Comparison of ENCODE assay signal across 13 cellular contexts in the genomic region with DNA sequence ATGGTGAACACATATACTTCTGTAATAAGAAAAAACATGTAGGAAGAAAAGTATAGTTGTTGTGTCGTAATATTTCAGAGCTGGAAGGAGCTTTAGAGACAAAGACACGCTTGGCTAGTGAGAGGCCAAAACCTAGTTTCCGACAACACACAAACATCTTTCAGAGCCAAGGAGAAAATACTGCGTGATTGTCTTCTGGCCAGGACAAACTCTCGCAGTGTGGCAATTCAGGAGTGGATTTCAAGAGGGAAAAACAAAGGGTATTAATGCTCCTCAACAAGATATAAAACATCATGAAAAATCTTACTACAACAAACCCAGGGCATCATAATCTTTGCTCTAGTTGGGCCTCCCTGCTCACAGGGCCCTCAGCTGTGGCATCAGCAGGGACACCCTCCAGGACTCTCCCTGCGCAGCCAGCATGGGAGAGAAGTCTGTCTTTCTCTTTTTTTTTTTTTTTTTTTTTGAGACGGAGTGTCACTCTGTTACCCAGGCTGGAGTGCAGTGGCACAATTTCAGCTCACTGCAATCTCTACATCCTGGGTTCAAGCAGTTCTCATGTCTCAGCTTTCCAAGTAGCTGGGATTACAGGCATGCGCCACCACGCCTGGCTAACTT.
"Had no signal": no experiment of that assay in that cellular context is flagged by ENCODE, and none has a peak within 500 bp of the region (broad histone marks: within the 10 kb centered on the region; RNA-seq: fewer than 3 reads in every experiment).

No MANE protein-coding gene starts in this region.

- H3K36me3 ChIP-seq: esophagus muscularis mucosa, lower lobe of right lung had no signal

- H3K27me3 ChIP-seq: esophagus muscularis mucosa had no signal

- H3K4me3 ChIP-seq: esophagus muscularis mucosa, lower lobe of right lung had no signal

- H3K27ac Mint-ChIP-seq: activated CD4-positive, alpha-beta memory T cell treated with anti-CD3 and anti-CD28 coated beads for 36 hours; activated naive CD8-positive, alpha-beta T cell; naive thymus-derived CD8-positive, alpha-beta T cell; stimulated activated memory B cell treated with anti-CD40 and anti-IgM and Interleukin-4, amounts not matched to agents 10 μg/mL and 1 μg/mL and 100 μg/mL, for 72 hours; T-cell; type B pancreatic cell had no signal

- H3K4me1 Mint-ChIP-seq: naive thymus-derived CD8-positive, alpha-beta T cell; stimulated activated memory B cell treated with anti-CD40 and anti-IgM and Interleukin-4, amounts not matched to agents 10 μg/mL and 1 μg/mL and 100 μg/mL, for 72 hours; T-cell had no signal

- DNase-seq: activated CD4-positive, alpha-beta memory T cell treated with anti-CD3 and anti-CD28 coated beads for 36 hours; activated effector memory CD4-positive, alpha-beta T cell treated with anti-CD3 and anti-CD28 coated beads, Interleukin-2, amount 50 U/mL, for 16 hours; activated T-cell treated with anti-CD3 and anti-CD28 coated beads, Interleukin-2, amount 50 U/mL, for 4 hours; kidney; lower lobe of right lung; naive thymus-derived CD8-positive, alpha-beta T cell; small intestine; T-cell; T1000 had no signal

- ATAC-seq: activated T-cell treated with anti-CD3 and anti-CD28 coated beads, Interleukin-2, amount 50 U/mL, for 4 hours; lower lobe of right lung; naive thymus-derived CD8-positive, alpha-beta T cell; stimulated activated memory B cell treated with anti-CD40 and anti-IgM and Interleukin-4, amounts not matched to agents 10 μg/mL and 1 μg/mL and 100 μg/mL, for 72 hours; T-cell had no signal

- H3K9me3 ChIP-seq: esophagus muscularis mucosa, lower lobe of right lung had no signal

- H3K9me3 Mint-ChIP-seq: activated CD4-positive, alpha-beta memory T cell treated with anti-CD3 and anti-CD28 coated beads for 36 hours; activated T-cell treated with anti-CD3 and anti-CD28 coated beads, Interleukin-2, amount 50 U/mL, for 4 hours; naive thymus-derived CD8-positive, alpha-beta T cell; T-cell had no signal

- H3K27ac ChIP-seq: esophagus muscularis mucosa, lower lobe of right lung had no signal

- H3K27me3 Mint-ChIP-seq: activated CD4-positive, alpha-beta memory T cell treated with anti-CD3 and anti-CD28 coated beads for 36 hours; activated naive CD8-positive, alpha-beta T cell; stimulated activated memory B cell treated with anti-CD40 and anti-IgM and Interleukin-4, amounts not matched to agents 10 μg/mL and 1 μg/mL and 100 μg/mL, for 72 hours; T-cell; type B pancreatic cell had no signal

- H3K4me1 ChIP-seq: esophagus muscularis mucosa, lower lobe of right lung had no signal

- H3K36me3 Mint-ChIP-seq: activated CD4-positive, alpha-beta memory T cell treated with anti-CD3 and anti-CD28 coated beads for 36 hours; activated naive CD8-positive, alpha-beta T cell; naive thymus-derived CD8-positive, alpha-beta T cell; stimulated activated memory B cell treated with anti-CD40 and anti-IgM and Interleukin-4, amounts not matched to agents 10 μg/mL and 1 μg/mL and 100 μg/mL, for 72 hours; T-cell; type B pancreatic cell had no signal

- H3K4me3 Mint-ChIP-seq: activated CD4-positive, alpha-beta memory T cell treated with anti-CD3 and anti-CD28 coated beads for 36 hours; activated naive CD8-positive, alpha-beta T cell; activated T-cell treated with anti-CD3 and anti-CD28 coated beads, Interleukin-2, amount 50 U/mL, for 4 hours; naive thymus-derived CD8-positive, alpha-beta T cell; stimulated activated memory B cell treated with anti-CD40 and anti-IgM and Interleukin-4, amounts not matched to agents 10 μg/mL and 1 μg/mL and 100 μg/mL, for 72 hours; T-cell; type B pancreatic cell had no signal
